In genomic region chr7:103958284-103958818, GRCh38 we compare ENCODE assay signal across 15 cellular contexts. TPM values are rescaled to one million over a fixed set of nuclear protein-coding genes. Genes with fewer than 3 reads are reported as not detected.
A peak's percentile ranks its signal among the peaks of the same experiment; 100 is the strongest.
DNase-seq lines count a peak whose midpoint lies in the region; ATAC-seq lines count a peak whose summit lies in the region.
"Had no signal": no experiment of that assay in that cellular context is flagged by ENCODE, and none has a peak within 500 bp of the region (broad histone marks: within the 10 kb centered on the region; RNA-seq: fewer than 3 reads in every experiment).

No MANE protein-coding gene starts in this region.

- peaks cover 43% of the 10 kb centered on the region for H3K27me3 Mint-ChIP-seq in activated T-cell treated with anti-CD3 and anti-CD28 coated beads, Interleukin-2, amount 50 U/mL, for 72 hours (ENCODE audit: low read depth)
- peaks cover 40% of the 10 kb centered on the region for H3K27me3 Mint-ChIP-seq in stimulated activated naive CD8-positive, alpha-beta T cell treated with anti-CD3 and anti-CD28 coated beads, Interleukin-15, amount 100 ng/mL, for 72 hours

- no peaks in the 10 kb centered on the region for H3K4me1 Mint-ChIP-seq in activated T-cell treated with anti-CD3 and anti-CD28 coated beads, Interleukin-2, amount 50 U/mL, for 72 hours (ENCODE audit: low read depth)
- H3K4me1 Mint-ChIP-seq in stimulated activated naive CD8-positive, alpha-beta T cell treated with anti-CD3 and anti-CD28 coated beads, Interleukin-15, amount 100 ng/mL, for 72 hours = no peaks in the 10 kb centered on the region
- H3K4me1 Mint-ChIP-seq: CD4-positive, alpha-beta memory T cell; H9 had no signal

- peak; percentile 21 to 36 for ATAC-seq in activated CD4-positive, CD25-positive, alpha-beta regulatory T cell treated with anti-CD3 and anti-CD28 coated beads, Interleukin-2, amount 50 U/mL, for 24 hours
- peak; percentile 88 to 95 for ATAC-seq in activated T-cell treated with anti-CD3 and anti-CD28 coated beads, Interleukin-2, amount 50 U/mL, for 72 hours (replicated peaks in 1 of 2)
- ATAC-seq in stimulated activated naive CD8-positive, alpha-beta T cell treated with anti-CD3 and anti-CD28 coated beads, Interleukin-15, amount 100 ng/mL, for 72 hours = peak; percentile 37
- no peak for ATAC-seq in GM18867 (IDR thresholded peaks at IDR 0.05; ENCODE audit: unreplicated experiment)
- ATAC-seq: A549 had no signal

- no peaks in the 10 kb centered on the region for H3K36me3 Mint-ChIP-seq in activated T-cell treated with anti-CD3 and anti-CD28 coated beads, Interleukin-2, amount 50 U/mL, for 72 hours (ENCODE audit: insufficient read depth in 2 of 2)
- H3K36me3 Mint-ChIP-seq: CD4-positive, alpha-beta memory T cell had no signal

- no peak for DNase-seq in activated CD4-positive, CD25-positive, alpha-beta regulatory T cell treated with anti-CD3 and anti-CD28 coated beads, Interleukin-2, amount 50 U/mL, for 72 hours
- DNase-seq in activated T-cell treated with anti-CD3 and anti-CD28 coated beads, Interleukin-2, amount 50 U/mL, for 72 hours = no peak
- no peak for DNase-seq in activated T-cell treated with anti-CD3 and anti-CD28 coated beads, Interleukin-2, amount 50 U/mL, for 48 hours
- DNase-seq in kidney tubule cell (ENCODE audit: low spot score) = peak; percentile 2
- no peak for DNase-seq in stimulated activated naive CD8-positive, alpha-beta T cell treated with anti-CD3 and anti-CD28 coated beads, Interleukin-15, amount 100 ng/mL, for 72 hours
- DNase-seq: AML-193; CD4-positive, alpha-beta memory T cell; DMS153; DMS79; GDM1; GOT3; H9 had no signal

- H3K9me3 Mint-ChIP-seq in activated T-cell treated with anti-CD3 and anti-CD28 coated beads, Interleukin-2, amount 50 U/mL, for 72 hours = no peaks in the 10 kb centered on the region
- H3K9me3 Mint-ChIP-seq in stimulated activated naive CD8-positive, alpha-beta T cell treated with anti-CD3 and anti-CD28 coated beads, Interleukin-15, amount 100 ng/mL, for 72 hours = no peaks in the 10 kb centered on the region
- H3K9me3 Mint-ChIP-seq: CD4-positive, alpha-beta memory T cell; H9 had no signal

- no peak overlapping the region for H3K4me3 Mint-ChIP-seq in activated T-cell treated with anti-CD3 and anti-CD28 coated beads, Interleukin-2, amount 50 U/mL, for 72 hours
- no peak overlapping the region for H3K4me3 Mint-ChIP-seq in stimulated activated naive CD8-positive, alpha-beta T cell treated with anti-CD3 and anti-CD28 coated beads, Interleukin-15, amount 100 ng/mL, for 72 hours
- H3K4me3 Mint-ChIP-seq: CD4-positive, alpha-beta memory T cell; H9 had no signal

- no peak overlapping the region for H3K27ac Mint-ChIP-seq in activated T-cell treated with anti-CD3 and anti-CD28 coated beads, Interleukin-2, amount 50 U/mL, for 72 hours
- H3K27ac Mint-ChIP-seq in stimulated activated naive CD8-positive, alpha-beta T cell treated with anti-CD3 and anti-CD28 coated beads, Interleukin-15, amount 100 ng/mL, for 72 hours = no peak overlapping the region
- H3K27ac Mint-ChIP-seq: CD4-positive, alpha-beta memory T cell; H9 had no signal

RNA-seq across cellular contexts. Expression of gene RELN, which starts 31.1 kb away (rescaled TPM):
- not detected for total RNA-seq in activated T-cell treated with anti-CD3 and anti-CD28 coated beads, Interleukin-2, amount 50 U/mL, for 72 hours
- total RNA-seq: CD4-positive, alpha-beta memory T cell had no signal
